1 cellular context compared by ENCODE assay signal in genomic region chr3:138349926-138350665, GRCh38.
TF ChIP-seq lines count a peak whose summit lies in the region.

No MANE protein-coding gene starts in this region.

TF ChIP-seq in SK-N-SH treated with all-trans-retinoic acid at 6 μM for 48 hours, 23 proteins besides CTCF, POLR2A, EP300 and RAD21 (continued from another document):
- no peak for TF ChIP-seq PATZ1 (CRISPR knock-in tag; IDR thresholded peaks at IDR 0.05; ENCODE audit: borderline replicate concordance)
- TF ChIP-seq ESRRG (CRISPR knock-in tag; IDR thresholded peaks at IDR 0.05): no peak
- no peak for TF ChIP-seq CREB5 (CRISPR knock-in tag; IDR thresholded peaks at IDR 0.05; ENCODE audit: low read depth)
- no peak for TF ChIP-seq OSR1 (CRISPR knock-in tag; IDR thresholded peaks at IDR 0.05)
- no peak for TF ChIP-seq ZFP30 (CRISPR knock-in tag; IDR thresholded peaks at IDR 0.05)
- no peak for TF ChIP-seq ARNTL (CRISPR knock-in tag; IDR thresholded peaks at IDR 0.05; ENCODE audit: borderline replicate concordance, low read depth)
